Comparison of ENCODE assay signal across 21 cellular contexts in the genomic region with DNA sequence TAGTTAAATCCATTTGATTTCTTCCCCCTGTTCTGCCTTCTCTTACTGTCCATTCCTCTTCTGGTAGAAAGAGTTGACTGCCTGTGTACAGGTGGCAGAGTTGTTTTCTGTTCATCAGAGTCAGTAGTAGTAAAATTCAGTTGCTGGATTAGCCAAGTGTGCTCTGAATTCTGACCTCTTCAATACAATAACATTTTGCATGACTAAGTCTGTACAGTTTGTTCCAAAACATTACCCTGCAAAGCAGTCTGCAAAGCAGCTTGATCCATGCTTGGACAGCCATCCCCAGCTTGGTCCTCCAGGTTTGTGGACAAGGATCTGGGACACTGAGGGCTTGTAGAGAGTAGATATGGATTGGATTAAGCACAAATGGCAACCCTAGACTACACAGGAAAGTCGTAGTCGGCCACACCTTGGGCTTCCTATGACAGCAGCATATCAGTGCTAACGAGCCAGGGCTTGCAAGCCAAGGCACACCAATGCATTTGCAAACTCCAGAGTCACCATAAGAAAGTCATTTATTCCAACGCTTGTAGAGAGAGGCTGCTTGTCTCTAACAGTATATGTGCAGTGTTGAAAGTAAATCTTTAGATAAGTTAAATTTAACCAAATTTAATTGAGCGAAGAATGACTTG. TPM values are rescaled to one million over a fixed set of nuclear protein-coding genes. Genes with fewer than 3 reads are reported as not detected.
"Had no signal": no experiment of that assay in that cellular context is flagged by ENCODE, and none has a peak within 500 bp of the region (broad histone marks: within the 10 kb centered on the region; RNA-seq: fewer than 3 reads in every experiment).

No MANE protein-coding gene starts in this region.

- H3K27ac ChIP-seq: lower lobe of right lung, psoas muscle, sigmoid colon, thyroid gland had no signal

- H3K4me1 Mint-ChIP-seq: neural crest cell had no signal

- H3K4me1 ChIP-seq: lower lobe of right lung, psoas muscle, sigmoid colon, thyroid gland had no signal

- H3K4me3 ChIP-seq: lower lobe of right lung, psoas muscle, sigmoid colon, thyroid gland had no signal

- H3K9me3 ChIP-seq: thyroid gland had no signal

- H3K27me3 ChIP-seq: thyroid gland had no signal

- DNase-seq: activated CD4-positive, alpha-beta T cell treated with anti-CD3 and anti-CD28 coated beads, Interleukin-2, amount 10 ng/mL, durations not matched to agents 7 days and 5 days; activated CD8-positive, alpha-beta memory T cell treated with anti-CD3 and anti-CD28 coated beads, Interleukin-2, amount 50 U/mL, for 48 hours; activated gamma-delta T cell; activated T-cell treated with anti-CD3 and anti-CD28 coated beads, Interleukin-2, amount 50 U/mL, for 72 hours; foreskin melanocyte; head of caudate nucleus; immature natural killer cell; left colon; lower lobe of right lung; midbrain; psoas muscle; sigmoid colon had no signal

- H3K27ac Mint-ChIP-seq: activated CD4-positive, alpha-beta T cell treated with anti-CD3 and anti-CD28 coated beads, Interleukin-2, amount 10 ng/mL, durations not matched to agents 7 days and 5 days; activated naive CD8-positive, alpha-beta T cell; activated T-cell treated with anti-CD3 and anti-CD28 coated beads, Interleukin-2, amount 50 U/mL, for 72 hours; immature natural killer cell; stimulated activated memory B cell treated with anti-CD40 and anti-IgM and Interleukin-4, amounts not matched to agents 10 μg/mL and 1 μg/mL and 100 μg/mL, for 72 hours had no signal

- H3K36me3 ChIP-seq: lower lobe of right lung, sigmoid colon, thyroid gland had no signal

- ATAC-seq: activated T-cell treated with anti-CD3 and anti-CD28 coated beads, Interleukin-2, amount 50 U/mL, for 72 hours; left colon; lower lobe of right lung; psoas muscle; stimulated activated memory B cell treated with anti-CD40 and anti-IgM and Interleukin-4, amounts not matched to agents 10 μg/mL and 1 μg/mL and 100 μg/mL, for 72 hours had no signal

- H3K27me3 Mint-ChIP-seq: stimulated activated memory B cell treated with anti-CD40 and anti-IgM and Interleukin-4, amounts not matched to agents 10 μg/mL and 1 μg/mL and 100 μg/mL, for 72 hours had no signal

- H3K4me3 Mint-ChIP-seq: activated CD4-positive, alpha-beta T cell treated with anti-CD3 and anti-CD28 coated beads, Interleukin-2, amount 10 ng/mL, durations not matched to agents 7 days and 5 days; activated naive CD8-positive, alpha-beta T cell; activated T-cell treated with anti-CD3 and anti-CD28 coated beads, Interleukin-2, amount 50 U/mL, for 72 hours; immature natural killer cell; neural crest cell; stimulated activated memory B cell treated with anti-CD40 and anti-IgM and Interleukin-4, amounts not matched to agents 10 μg/mL and 1 μg/mL and 100 μg/mL, for 72 hours had no signal

RNA-seq across cellular contexts. Expression of a gene that starts 25.2 kb away (rescaled TPM):
- total RNA-seq: activated CD4-positive, alpha-beta T cell treated with anti-CD3 and anti-CD28 coated beads, Interleukin-2, amount 10 ng/mL, durations not matched to agents 7 days and 5 days; activated T-cell treated with anti-CD3 and anti-CD28 coated beads, Interleukin-2, amount 50 U/mL, for 72 hours; cerebellum; dermis microvascular lymphatic vessel endothelial cell; epithelial cell of proximal tubule; left colon; lower lobe of right lung; myocyte; neural crest cell; osteocyte; psoas muscle; sigmoid colon; thyroid gland had no signal
- polyA plus RNA-seq: immature natural killer cell, psoas muscle, sigmoid colon had no signal
